20 cellular contexts compared by ENCODE assay signal in genomic region chr2:165056585-165056984, GRCh38.
DNase-seq lines count a peak whose midpoint lies in the region; ATAC-seq and TF ChIP-seq lines count a peak whose summit lies in the region.
"Had no signal": no experiment of that assay in that cellular context is flagged by ENCODE, and none has a peak within 500 bp of the region (broad histone marks: within the 10 kb centered on the region; RNA-seq: fewer than 3 reads in every experiment).

No MANE protein-coding gene starts in this region.

- POLR2A ChIA-PET in HEK293 (lab: Yijun Ruan, JAX) = no interaction called here
- POLR2A ChIA-PET in activated CD8-positive, alpha-beta T cell treated with anti-CD3 and anti-CD28 coated beads for 36 hours (lab: Charles Lee) = no interaction called here

- ATAC-seq in activated CD8-positive, alpha-beta T cell treated with anti-CD3 and anti-CD28 coated beads for 36 hours = no peak
- no peak for ATAC-seq in left colon
- ATAC-seq: CD8-positive, alpha-beta T cell; SK-N-SH treated with all-trans-retinoic acid at 6 μM for 48 hours had no signal

- TF ChIP-seq CTCF in HEK293 (tag by site-specific recombination; IDR thresholded peaks at IDR 0.05) (no peak), epithelial cell of esophagus (IDR thresholded peaks at IDR 0.05; ENCODE audit: insufficient read depth, low read depth, low read length, missing control alignments) (no peak), neural crest cell (conservative IDR thresholded peaks at IDR 0.05) (no peak)
- TF ChIP-seq CTCF in activated CD8-positive, alpha-beta T cell treated with anti-CD3 and anti-CD28 coated beads for 36 hours (IDR thresholded peaks at IDR 0.05) = no peak

- H3K27ac ChIP-seq in HEK293 (ENCODE audit: extremely low read depth, low read depth, low read length) = no peak overlapping the region
- H3K27ac ChIP-seq: BLaER1 treated with 17β-estradiol and CSF1 and Interleukin-3, amounts not matched to agents 10 nM and 100 nM; KMS-11; PC-9; RWPE1 had no signal

- H3K27ac Mint-ChIP-seq in neural crest cell (ENCODE audit: unreplicated experiment) = peak overlapping the region; percentile 14
- no peak overlapping the region for H3K27ac Mint-ChIP-seq in activated CD8-positive, alpha-beta T cell treated with anti-CD3 and anti-CD28 coated beads for 36 hours
- H3K27ac Mint-ChIP-seq: CD8-positive, alpha-beta T cell; HFFc6 had no signal

- CTCF ChIA-PET in HEK293 (lab: Yijun Ruan, JAX) = interaction anchor here (0.6 kb wide), 1 partner anchor 66 kb away, joined by 3 read pairs; no protein-coding TSS in a partner anchor
- CTCF ChIA-PET in activated CD8-positive, alpha-beta T cell treated with anti-CD3 and anti-CD28 coated beads for 36 hours (lab: Charles Lee) = interaction anchor here (1.0 kb wide), 1 partner anchor 40 kb away, joined by 3 read pairs; no protein-coding TSS in a partner anchor

- H3K27me3 Mint-ChIP-seq in neural crest cell (ENCODE audit: low read depth) = no peaks in the 10 kb centered on the region
- no peaks in the 10 kb centered on the region for H3K27me3 Mint-ChIP-seq in activated CD8-positive, alpha-beta T cell treated with anti-CD3 and anti-CD28 coated beads for 36 hours

- H3K4me1 ChIP-seq in HEK293 (ENCODE audit: control insufficient read depth, insufficient read depth, low read length) = peaks cover 9% of the 10 kb centered on the region
- H3K4me1 ChIP-seq: BLaER1 treated with 17β-estradiol and CSF1 and Interleukin-3, amounts not matched to agents 10 nM and 100 nM had no signal

- H3K4me3 ChIP-seq in HEK293 (ENCODE audit: low read depth, low read length) (no peak overlapping the region), epithelial cell of esophagus (ENCODE audit: low read length) (no peak overlapping the region)
- H3K4me3 ChIP-seq: BLaER1 treated with 17β-estradiol and CSF1 and Interleukin-3, amounts not matched to agents 10 nM and 100 nM; PC-9 had no signal

- DNase-seq in NCI-H146 (lab: John Stamatoyannopoulos, UW) (peak; percentile 45), epithelial cell of esophagus (ENCODE audit: low read depth) (peak; percentile 17), neural crest cell (ENCODE audit: low read depth, low spot score) (no peak), left colon (no peak)
- no peak for DNase-seq in activated CD8-positive, alpha-beta T cell treated with anti-CD3 and anti-CD28 coated beads for 36 hours
- DNase-seq in stimulated activated CD4-positive, alpha-beta T cell treated with anti-CD3 and anti-CD28 coated beads, Interleukin-2, amount 100 ng/mL, for 24 hours = no peak
- DNase-seq: Calu3; CD8-positive, alpha-beta T cell; HFFc6; NCI-H1092; NCI-H1694; NCI-H2107; NCI-H524 treated with DMSO at 0.1 percent for 48 hours; PC-9; SIG-M5 had no signal

- intact Hi-C loops in activated CD8-positive, alpha-beta T cell treated with anti-CD3 and anti-CD28 coated beads for 36 hours (cut with micrococcal nuclease) = no loop called here
- intact Hi-C loops in left colon (cut with DNase I, micrococcal nuclease) = no loop called here

- H3K4me3 Mint-ChIP-seq in neural crest cell = no peak overlapping the region
- H3K4me3 Mint-ChIP-seq in activated CD8-positive, alpha-beta T cell treated with anti-CD3 and anti-CD28 coated beads for 36 hours = no peak overlapping the region
- H3K4me3 Mint-ChIP-seq: CD8-positive, alpha-beta T cell; HFFc6 had no signal

- peaks cover 5% of the 10 kb centered on the region for H3K9me3 Mint-ChIP-seq in neural crest cell
- no peaks in the 10 kb centered on the region for H3K9me3 Mint-ChIP-seq in activated CD8-positive, alpha-beta T cell treated with anti-CD3 and anti-CD28 coated beads for 36 hours
- H3K9me3 Mint-ChIP-seq: CD8-positive, alpha-beta T cell; HFFc6 had no signal

- peaks cover 3% of the 10 kb centered on the region for H3K36me3 Mint-ChIP-seq in neural crest cell (ENCODE audit: low read depth)
- H3K36me3 Mint-ChIP-seq in activated CD8-positive, alpha-beta T cell treated with anti-CD3 and anti-CD28 coated beads for 36 hours (ENCODE audit: low read depth) = no peaks in the 10 kb centered on the region
- H3K36me3 Mint-ChIP-seq: CD8-positive, alpha-beta T cell had no signal

- peaks cover 16% of the 10 kb centered on the region for H3K4me1 Mint-ChIP-seq in neural crest cell
- H3K4me1 Mint-ChIP-seq in activated CD8-positive, alpha-beta T cell treated with anti-CD3 and anti-CD28 coated beads for 36 hours (ENCODE audit: low read depth) = peaks cover 7% of the 10 kb centered on the region

- H3K36me3 ChIP-seq in HEK293 (ENCODE audit: control insufficient read depth in 2 of 2, insufficient read depth in 1 of 2, low read length in 2 of 2) = no peaks in the 10 kb centered on the region
- H3K36me3 ChIP-seq: BLaER1 treated with 17β-estradiol and CSF1 and Interleukin-3, amounts not matched to agents 10 nM and 100 nM had no signal

- H3K9me3 ChIP-seq in HEK293 (ENCODE audit: control insufficient read depth, insufficient read depth, low read depth, low read length) = no peaks in the 10 kb centered on the region
- H3K9me3 ChIP-seq: BLaER1 treated with 17β-estradiol and CSF1 and Interleukin-3, amounts not matched to agents 10 nM and 100 nM had no signal

TF ChIP-seq in HEK293, 187 proteins besides CTCF, POLR2A, EP300 and RAD21:
- no peak for TF ChIP-seq ZNF18 (tag by site-specific recombination; IDR thresholded peaks at IDR 0.05)
- TF ChIP-seq BCL11A (tag by site-specific recombination; IDR thresholded peaks at IDR 0.05; ENCODE audit: low read depth) = no peak
- TF ChIP-seq ZBTB17 (tag by site-specific recombination; IDR thresholded peaks at IDR 0.05) = peak; percentile 29; the same call in 1 of the 2 replicates
TF ChIP-seq in HEK293: peak in this region for 1.

Comparison
In these comparisons a context has a peak if more than half of its experiments do, and no peak if none do; other contexts are left out.
1. DNase-seq: peak in NCI-H146 (single experiment) and epithelial cell of esophagus (single experiment); none in neural crest cell (single experiment), activated CD8-positive, alpha-beta T cell treated with anti-CD3 and anti-CD28 coated beads for 36 hours (single experiment), left colon (0 of 2) and stimulated activated CD4-positive, alpha-beta T cell treated with anti-CD3 and anti-CD28 coated beads, Interleukin-2, amount 100 ng/mL, for 24 hours (0 of 2).